ENCODE assay signal across 7 cellular contexts in the genomic region with DNA sequence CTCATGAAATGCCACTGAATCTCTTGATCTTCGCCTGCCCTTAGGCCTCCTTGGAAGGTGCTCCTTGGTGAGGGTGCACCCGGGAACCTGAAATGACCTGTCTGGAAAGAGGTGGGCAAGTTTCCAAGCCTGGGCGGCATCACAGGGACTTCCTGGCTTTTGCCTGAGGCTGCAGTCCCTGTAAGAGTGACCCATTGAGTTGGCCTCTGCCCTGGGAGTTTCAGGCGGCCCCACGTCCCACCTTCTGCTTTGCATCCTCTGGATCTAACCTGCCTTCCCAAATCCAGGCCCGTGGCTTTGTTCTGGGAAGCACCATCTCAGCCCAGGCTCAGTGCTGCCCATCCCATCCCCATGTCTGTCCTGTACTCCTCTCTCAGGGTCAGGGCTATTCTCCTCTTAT.
"Had no signal": no experiment of that assay in that cellular context is flagged by ENCODE, and none has a peak within 500 bp of the region (broad histone marks: within the 10 kb centered on the region; RNA-seq: fewer than 3 reads in every experiment).

No MANE protein-coding gene starts in this region.

- H3K4me3 ChIP-seq: GM23338, HAP-1, K562 had no signal

- DNase-seq: H7, IMR-90 had no signal

- H3K27ac Mint-ChIP-seq: GM23338 had no signal

- H3K9me3 Mint-ChIP-seq: GM23338 had no signal

- H3K4me3 Mint-ChIP-seq: GM23338 had no signal

- H3K4me1 Mint-ChIP-seq: GM23338 had no signal

- ATAC-seq: GM23338, HCT116, K562 had no signal

- H3K4me1 ChIP-seq: HAP-1 had no signal

- H2AFZ ChIP-seq: GM23338 had no signal

- H3K36me3 ChIP-seq: HAP-1 had no signal

- H3K4me2 ChIP-seq: GM23338 had no signal

- H3K9me3 ChIP-seq: HAP-1 had no signal

- FAIRE-seq: HTR-8/SVneo, K562 had no signal
